Comparison of ENCODE assay signal across 9 cellular contexts in the genomic region with DNA sequence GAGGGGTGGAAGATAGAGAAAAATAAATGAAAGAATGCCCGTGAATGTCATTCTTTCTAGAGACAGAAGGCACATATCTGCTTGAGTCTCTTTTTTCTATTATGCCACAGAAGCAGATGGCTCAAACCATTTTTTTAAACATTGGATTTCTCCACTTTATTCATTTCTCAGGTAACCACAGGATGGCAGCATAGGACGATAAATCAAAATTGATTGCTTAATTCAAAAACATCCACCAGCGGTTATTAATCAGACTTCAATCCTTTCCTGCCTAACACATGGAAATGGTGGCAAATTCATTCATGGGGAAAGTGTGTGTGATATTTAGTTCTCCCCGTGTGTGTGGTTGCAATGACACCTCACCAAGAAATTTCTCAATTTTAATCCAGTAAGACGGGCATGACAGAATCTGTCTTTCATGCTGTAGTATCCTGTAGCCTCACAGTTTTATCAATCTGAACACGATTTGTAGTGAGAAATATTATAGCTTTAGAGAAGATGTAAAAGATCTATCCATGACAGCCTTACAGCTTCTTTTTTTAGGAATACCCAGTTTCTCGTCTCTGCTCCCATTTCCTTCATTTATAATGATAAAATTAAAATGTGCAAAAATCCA.
DNase-seq lines count a peak whose midpoint lies in the region; ATAC-seq and TF ChIP-seq lines count a peak whose summit lies in the region.
"Had no signal": no experiment of that assay in that cellular context is flagged by ENCODE, and none has a peak within 500 bp of the region (broad histone marks: within the 10 kb centered on the region; RNA-seq: fewer than 3 reads in every experiment).

No MANE protein-coding gene starts in this region.

- H3K4me2 ChIP-seq in Karpas-422 (ENCODE audit: low read depth, low read length, poor library complexity, severe bottlenecking) = peak overlapping the region; percentile 36

- H3K27me3 ChIP-seq in Karpas-422 (ENCODE audit: low read length) = no peaks in the 10 kb centered on the region
- no peaks in the 10 kb centered on the region for H3K27me3 ChIP-seq in CD8-positive, alpha-beta memory T cell (ENCODE audit: insufficient read depth, low read length, poor library complexity, severe bottlenecking)

- H3K4me1 ChIP-seq in Karpas-422 (ENCODE audit: low read length) = peaks cover 21% of the 10 kb centered on the region
- no peaks in the 10 kb centered on the region for H3K4me1 ChIP-seq in CD8-positive, alpha-beta memory T cell (ENCODE audit: insufficient read depth, low read length)

- H2AFZ ChIP-seq in Karpas-422 (ENCODE audit: low read length) = no peak overlapping the region

- no peaks in the 10 kb centered on the region for H3K9me3 ChIP-seq in Karpas-422 (ENCODE audit: low read length)
- H3K9me3 ChIP-seq in CD8-positive, alpha-beta memory T cell (ENCODE audit: low read length) = no peaks in the 10 kb centered on the region

- TF ChIP-seq CTCF in coronary artery (IDR thresholded peaks at IDR 0.05) = no peak

- H3K4me3 ChIP-seq in Karpas-422 (ENCODE audit: low read length) (0 out of 2 replicates have a peak overlapping the region, but pooled peaks have one; percentile 6), coronary artery (no peak overlapping the region)
- H3K4me3 ChIP-seq in CD8-positive, alpha-beta memory T cell (ENCODE audit: low read length) = no peak overlapping the region

- no peaks in the 10 kb centered on the region for H3K4me1 Mint-ChIP-seq in activated T-cell treated with anti-CD3 and anti-CD28 coated beads, Interleukin-2, amount 50 U/mL, for 72 hours (ENCODE audit: low read depth)
- H3K4me1 Mint-ChIP-seq in CD8-positive, alpha-beta memory T cell = no peaks in the 10 kb centered on the region
- H3K4me1 Mint-ChIP-seq: activated naive CD8-positive, alpha-beta T cell treated with anti-CD3 and anti-CD28 coated beads, Interleukin-2, amount 10 ng/mL, durations not matched to agents 7 days and 5 days had no signal

- H3K79me2 ChIP-seq in Karpas-422 (ENCODE audit: low read length) = no peaks in the 10 kb centered on the region

- H3K9ac ChIP-seq in Karpas-422 (ENCODE audit: low read length) = peak overlapping the region; percentile 1; the same call in 1 of the 2 replicates

- no peak for ATAC-seq in sciatic nerve
- no peak for ATAC-seq in activated T-cell treated with anti-CD3 and anti-CD28 coated beads, Interleukin-2, amount 50 U/mL, for 72 hours (replicated peaks in 1 of 2)

- no peaks in the 10 kb centered on the region for H3K36me3 ChIP-seq in Karpas-422 (ENCODE audit: insufficient read depth, low read length)
- no peaks in the 10 kb centered on the region for H3K36me3 ChIP-seq in CD8-positive, alpha-beta memory T cell (ENCODE audit: insufficient read depth, low read length)

- no peaks in the 10 kb centered on the region for H3K9me3 Mint-ChIP-seq in activated T-cell treated with anti-CD3 and anti-CD28 coated beads, Interleukin-2, amount 50 U/mL, for 72 hours
- H3K9me3 Mint-ChIP-seq in CD8-positive, alpha-beta memory T cell = no peaks in the 10 kb centered on the region
- H3K9me3 Mint-ChIP-seq: activated naive CD8-positive, alpha-beta T cell treated with anti-CD3 and anti-CD28 coated beads, Interleukin-2, amount 10 ng/mL, durations not matched to agents 7 days and 5 days had no signal

- H3K4me3 Mint-ChIP-seq in activated T-cell treated with anti-CD3 and anti-CD28 coated beads, Interleukin-2, amount 50 U/mL, for 72 hours = no peak overlapping the region
- no peak overlapping the region for H3K4me3 Mint-ChIP-seq in CD8-positive, alpha-beta memory T cell
- H3K4me3 Mint-ChIP-seq: activated naive CD8-positive, alpha-beta T cell treated with anti-CD3 and anti-CD28 coated beads, Interleukin-2, amount 10 ng/mL, durations not matched to agents 7 days and 5 days had no signal

- no peaks in the 10 kb centered on the region for H3K36me3 Mint-ChIP-seq in activated T-cell treated with anti-CD3 and anti-CD28 coated beads, Interleukin-2, amount 50 U/mL, for 72 hours (ENCODE audit: insufficient read depth in 2 of 2)
- H3K36me3 Mint-ChIP-seq in CD8-positive, alpha-beta memory T cell = no peaks in the 10 kb centered on the region
- H3K36me3 Mint-ChIP-seq: activated naive CD8-positive, alpha-beta T cell treated with anti-CD3 and anti-CD28 coated beads, Interleukin-2, amount 10 ng/mL, durations not matched to agents 7 days and 5 days had no signal

- H3K27ac Mint-ChIP-seq in activated T-cell treated with anti-CD3 and anti-CD28 coated beads, Interleukin-2, amount 50 U/mL, for 72 hours = no peak overlapping the region
- no peak overlapping the region for H3K27ac Mint-ChIP-seq in CD8-positive, alpha-beta memory T cell
- H3K27ac Mint-ChIP-seq: activated naive CD8-positive, alpha-beta T cell treated with anti-CD3 and anti-CD28 coated beads, Interleukin-2, amount 10 ng/mL, durations not matched to agents 7 days and 5 days had no signal

- CTCF ChIA-PET in CD8-positive, alpha-beta memory T cell (lab: Charles Lee) = interaction anchor here (1.1 kb wide), 1 partner anchor 16 kb away, joined by 3 read pairs; no protein-coding TSS in a partner anchor

- POLR2A ChIA-PET in CD8-positive, alpha-beta memory T cell (lab: Charles Lee) = no interaction called here

- H4K20me1 ChIP-seq in Karpas-422 (ENCODE audit: insufficient read depth, low read depth, low read length) = no peaks in the 10 kb centered on the region

- H3K27ac ChIP-seq in Karpas-422 (ENCODE audit: low read length) (no peak overlapping the region), coronary artery (no peak overlapping the region)
- no peak overlapping the region for H3K27ac ChIP-seq in CD8-positive, alpha-beta memory T cell (ENCODE audit: low read depth, low read length)

- no peaks in the 10 kb centered on the region for H3K9me2 ChIP-seq in Karpas-422 (replicated peaks; ENCODE audit: insufficient read depth, low read length)

- DNase-seq in CD1c-positive myeloid dendritic cell (ENCODE audit: extremely low spot score) (peak; percentile 13), Karpas-422 (peak; percentile 83), SHP77 treated with DMSO at 0.1 percent for 48 hours (lab: John Stamatoyannopoulos, UW) (peak; percentile 25), iPS-NIHi11 (ENCODE audit: low spot score) (peak; percentile 14), coronary artery (ENCODE audit: low spot score) (no peak), sciatic nerve (ENCODE audit: low spot score) (no peak)
- no peak for DNase-seq in activated T-cell treated with anti-CD3 and anti-CD28 coated beads, Interleukin-2, amount 50 U/mL, for 72 hours
- DNase-seq in CD8-positive, alpha-beta memory T cell = no peak
- DNase-seq: activated naive CD8-positive, alpha-beta T cell treated with anti-CD3 and anti-CD28 coated beads, Interleukin-2, amount 10 ng/mL, durations not matched to agents 7 days and 5 days had no signal

- H3K27me3 Mint-ChIP-seq in activated T-cell treated with anti-CD3 and anti-CD28 coated beads, Interleukin-2, amount 50 U/mL, for 72 hours (ENCODE audit: low read depth) = no peaks in the 10 kb centered on the region
- H3K27me3 Mint-ChIP-seq in CD8-positive, alpha-beta memory T cell = no peaks in the 10 kb centered on the region
- H3K27me3 Mint-ChIP-seq: activated naive CD8-positive, alpha-beta T cell treated with anti-CD3 and anti-CD28 coated beads, Interleukin-2, amount 10 ng/mL, durations not matched to agents 7 days and 5 days had no signal

- intact Hi-C loops in sciatic nerve (cut with DNase I) = no loop called here

Comparison
In these comparisons a context has a peak if more than half of its experiments do, and no peak if none do; other contexts are left out.
1. DNase-seq: peak in CD1c-positive myeloid dendritic cell (single experiment), Karpas-422 (single experiment), SHP77 treated with DMSO at 0.1 percent for 48 hours (single experiment) and iPS-NIHi11 (single experiment); none in coronary artery (single experiment), sciatic nerve (single experiment), activated T-cell treated with anti-CD3 and anti-CD28 coated beads, Interleukin-2, amount 50 U/mL, for 72 hours (0 of 2) and CD8-positive, alpha-beta memory T cell (0 of 5).